In genomic region chr18:79987566-79987965, GRCh38 we compare ENCODE assay signal across 8 cellular contexts. TPM values are rescaled to one million over a fixed set of nuclear protein-coding genes. Genes with fewer than 3 reads are reported as not detected.
DNase-seq lines count a peak whose midpoint lies in the region; ATAC-seq lines count a peak whose summit lies in the region.

No MANE protein-coding gene starts in this region.

- ATAC-seq in natural killer cell treated with Interleukin-12 subunit alpha and Interleukin-12 subunit beta and Interleukin-15 and Interleukin-18, amount 100 ng/mL, for 72 hours: no peak
- ATAC-seq in HG03432 (IDR thresholded peaks at IDR 0.05; ENCODE audit: unreplicated experiment) (no peak), HG02885 (IDR thresholded peaks at IDR 0.05; ENCODE audit: poor library complexity, unreplicated experiment) (no peak), HG03196 (IDR thresholded peaks at IDR 0.05; ENCODE audit: unreplicated experiment) (no peak)

- H3K4me2 ChIP-seq in BLaER1: peak overlapping the region; percentile 95

- H3K27ac Mint-ChIP-seq in natural killer cell treated with Interleukin-12 subunit alpha and Interleukin-12 subunit beta and Interleukin-15 and Interleukin-18, amount 100 ng/mL, for 72 hours: peak overlapping the region; percentile 79 to 88

- H3K9me3 ChIP-seq in BLaER1 (no peaks in the 10 kb centered on the region), MG63 (no peaks in the 10 kb centered on the region)

- H3K27me3 ChIP-seq in BLaER1: no peaks in the 10 kb centered on the region
- H3K27me3 ChIP-seq in MG63: no peaks in the 10 kb centered on the region

- H4K20me1 ChIP-seq in BLaER1: peaks cover 54% of the 10 kb centered on the region

- H3K36me3 ChIP-seq in BLaER1: peaks cover 33% of the 10 kb centered on the region
- peaks cover 32% of the 10 kb centered on the region for H3K36me3 ChIP-seq in MG63

- DNase-seq in MG63: no peak
- peak; percentile 35 for DNase-seq in dermis blood vessel endothelial cell
- no peak for DNase-seq in natural killer cell treated with Interleukin-12 subunit alpha and Interleukin-12 subunit beta and Interleukin-15 and Interleukin-18, amount 100 ng/mL, for 72 hours (ENCODE audit: low spot score)
- DNase-seq in stimulated activated CD4-positive, alpha-beta T cell treated with anti-CD3 and anti-CD28 coated beads, Interleukin-1b, Interleukin-23, amount 100 ng/mL, for 48 hours: no peak

- H3K4me1 ChIP-seq in BLaER1: peaks cover 41% of the 10 kb centered on the region

- no peaks in the 10 kb centered on the region for H3K27me3 Mint-ChIP-seq in natural killer cell treated with Interleukin-12 subunit alpha and Interleukin-12 subunit beta and Interleukin-15 and Interleukin-18, amount 100 ng/mL, for 72 hours

- peak overlapping the region; percentile 86 for H3K9ac ChIP-seq in BLaER1

- no peaks in the 10 kb centered on the region for H3K9me3 Mint-ChIP-seq in natural killer cell treated with Interleukin-12 subunit alpha and Interleukin-12 subunit beta and Interleukin-15 and Interleukin-18, amount 100 ng/mL, for 72 hours

- H3K4me3 ChIP-seq in BLaER1 (peak overlapping the region; percentile 93), MG63 (peak overlapping the region; percentile 87)

- H3K4me3 Mint-ChIP-seq in natural killer cell treated with Interleukin-12 subunit alpha and Interleukin-12 subunit beta and Interleukin-15 and Interleukin-18, amount 100 ng/mL, for 72 hours: peak overlapping the region; percentile 96

- H3K4me1 Mint-ChIP-seq in natural killer cell treated with Interleukin-12 subunit alpha and Interleukin-12 subunit beta and Interleukin-15 and Interleukin-18, amount 100 ng/mL, for 72 hours (ENCODE audit: low read depth in 2 of 2): peaks cover 29 to 31% of the 10 kb centered on the region in 2 donors

- H3K27ac ChIP-seq in BLaER1: peak overlapping the region; percentile 94

- H3K36me3 Mint-ChIP-seq in natural killer cell treated with Interleukin-12 subunit alpha and Interleukin-12 subunit beta and Interleukin-15 and Interleukin-18, amount 100 ng/mL, for 72 hours: no peaks in the 10 kb centered on the region

RNA-seq across cellular contexts. Expression of gene TXNL4A, which starts 0.8 kb away (rescaled TPM):
- total RNA-seq in MG63 (2014; rRNA removed; shearing (Covaris generic); ENCODE audit: low replicate concordance): 69.3 and 176 TPM in 2 replicates
- total RNA-seq in dermis blood vessel endothelial cell: 56.0 and 74.9 TPM in 2 replicates
- 100 to 1,000 TPM in 1 of 2 donors, 10 to 100 TPM in 1; 97.2 to 143 TPM for total RNA-seq in natural killer cell treated with Interleukin-12 subunit alpha and Interleukin-12 subunit beta and Interleukin-15 and Interleukin-18, amount 100 ng/mL, for 72 hours

RNA-seq across cellular contexts. Expression of gene HSBP1L1, which starts 23.1 kb away (rescaled TPM):
- total RNA-seq in MG63 (2014; rRNA removed; shearing (Covaris generic); ENCODE audit: low replicate concordance): not detected in 2 replicates
- 5.2 and 10.9 TPM in 2 replicates for total RNA-seq in dermis blood vessel endothelial cell
- total RNA-seq in natural killer cell treated with Interleukin-12 subunit alpha and Interleukin-12 subunit beta and Interleukin-15 and Interleukin-18, amount 100 ng/mL, for 72 hours: 1 to 10 TPM; 1.2 to 6.2 TPM

RNA-seq across cellular contexts. Expression of gene SLC66A2, which starts 36.1 kb away (rescaled TPM):
- total RNA-seq in MG63 (2014; rRNA removed; shearing (Covaris generic); ENCODE audit: low replicate concordance): 24.3 and 53.1 TPM in 2 replicates
- 54.4 and 65.5 TPM in 2 replicates for total RNA-seq in dermis blood vessel endothelial cell
- total RNA-seq in natural killer cell treated with Interleukin-12 subunit alpha and Interleukin-12 subunit beta and Interleukin-15 and Interleukin-18, amount 100 ng/mL, for 72 hours: 10 to 100 TPM; 23.8 to 28.1 TPM

RNA-seq across cellular contexts. Expression of gene RBFA, which starts 46.7 kb away (rescaled TPM):
- 35.0 and 50.7 TPM in 2 replicates for total RNA-seq in MG63 (2014; rRNA removed; shearing (Covaris generic); ENCODE audit: low replicate concordance)
- total RNA-seq in dermis blood vessel endothelial cell: 17.2 and 40.3 TPM in 2 replicates
- total RNA-seq in natural killer cell treated with Interleukin-12 subunit alpha and Interleukin-12 subunit beta and Interleukin-15 and Interleukin-18, amount 100 ng/mL, for 72 hours: 10 to 100 TPM; 23.0 to 47.3 TPM
